Comparison of ENCODE assay signal across 1 cellular context in the genomic region with DNA sequence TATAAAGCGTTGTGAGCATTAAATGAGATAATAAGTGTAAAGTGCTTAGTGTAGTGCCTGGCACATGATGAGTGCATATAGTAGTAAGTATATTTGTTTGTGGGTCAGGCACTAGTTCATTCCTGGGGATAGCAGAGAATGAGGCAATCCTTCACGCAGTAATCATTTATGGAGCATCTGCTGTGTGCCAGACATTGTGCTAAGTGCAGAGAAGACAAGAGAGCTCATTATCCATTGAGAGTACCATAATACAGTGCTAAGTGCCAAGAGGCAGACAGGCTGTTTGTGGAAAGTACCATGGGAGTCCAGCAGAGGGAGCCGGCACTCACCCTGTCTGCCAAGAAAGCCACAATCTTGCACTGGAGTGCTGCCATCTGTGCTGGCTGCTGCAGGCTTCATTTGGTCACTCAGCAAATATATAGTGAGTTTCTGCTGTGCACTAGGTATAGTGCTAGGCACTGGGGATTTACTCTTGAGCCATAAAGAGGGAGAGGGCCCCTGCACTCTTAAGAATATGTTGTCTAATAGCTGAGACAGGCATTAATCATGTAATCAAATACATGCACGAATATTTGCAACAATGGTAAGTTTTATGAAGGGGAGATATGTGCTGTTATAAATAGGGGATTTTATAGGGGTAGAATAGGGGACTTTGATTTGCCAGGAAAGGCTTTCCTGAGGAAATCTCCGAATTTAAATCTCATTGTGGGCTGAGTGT.
TF ChIP-seq lines count a peak whose summit lies in the region.

No MANE protein-coding gene starts in this region.

TF ChIP-seq in HepG2, 621 proteins besides CTCF, POLR2A, EP300 and RAD21 (continued from another document and continues in another):
- TF ChIP-seq, protein P1, sequence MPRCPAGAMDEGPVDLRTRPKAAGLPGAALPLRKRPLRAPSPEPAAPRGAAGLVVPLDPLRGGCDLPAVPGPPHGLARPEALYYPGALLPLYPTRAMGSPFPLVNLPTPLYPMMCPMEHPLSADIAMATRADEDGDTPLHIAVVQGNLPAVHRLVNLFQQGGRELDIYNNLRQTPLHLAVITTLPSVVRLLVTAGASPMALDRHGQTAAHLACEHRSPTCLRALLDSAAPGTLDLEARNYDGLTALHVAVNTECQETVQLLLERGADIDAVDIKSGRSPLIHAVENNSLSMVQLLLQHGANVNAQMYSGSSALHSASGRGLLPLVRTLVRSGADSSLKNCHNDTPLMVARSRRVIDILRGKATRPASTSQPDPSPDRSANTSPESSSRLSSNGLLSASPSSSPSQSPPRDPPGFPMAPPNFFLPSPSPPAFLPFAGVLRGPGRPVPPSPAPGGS (CRISPR knock-in tag; IDR thresholded peaks at IDR 0.05), result no peak
- TF ChIP-seq, protein P2, sequence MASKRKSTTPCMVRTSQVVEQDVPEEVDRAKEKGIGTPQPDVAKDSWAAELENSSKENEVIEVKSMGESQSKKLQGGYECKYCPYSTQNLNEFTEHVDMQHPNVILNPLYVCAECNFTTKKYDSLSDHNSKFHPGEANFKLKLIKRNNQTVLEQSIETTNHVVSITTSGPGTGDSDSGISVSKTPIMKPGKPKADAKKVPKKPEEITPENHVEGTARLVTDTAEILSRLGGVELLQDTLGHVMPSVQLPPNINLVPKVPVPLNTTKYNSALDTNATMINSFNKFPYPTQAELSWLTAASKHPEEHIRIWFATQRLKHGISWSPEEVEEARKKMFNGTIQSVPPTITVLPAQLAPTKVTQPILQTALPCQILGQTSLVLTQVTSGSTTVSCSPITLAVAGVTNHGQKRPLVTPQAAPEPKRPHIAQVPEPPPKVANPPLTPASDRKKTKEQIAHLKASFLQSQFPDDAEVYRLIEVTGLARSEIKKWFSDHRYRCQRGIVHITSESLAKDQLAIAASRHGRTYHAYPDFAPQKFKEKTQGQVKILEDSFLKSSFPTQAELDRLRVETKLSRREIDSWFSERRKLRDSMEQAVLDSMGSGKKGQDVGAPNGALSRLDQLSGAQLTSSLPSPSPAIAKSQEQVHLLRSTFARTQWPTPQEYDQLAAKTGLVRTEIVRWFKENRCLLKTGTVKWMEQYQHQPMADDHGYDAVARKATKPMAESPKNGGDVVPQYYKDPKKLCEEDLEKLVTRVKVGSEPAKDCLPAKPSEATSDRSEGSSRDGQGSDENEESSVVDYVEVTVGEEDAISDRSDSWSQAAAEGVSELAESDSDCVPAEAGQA (IDR thresholded peaks at IDR 0.05; ENCODE audit: low read depth), result no peak
- TF ChIP-seq, protein P2 (CRISPR knock-in tag; IDR thresholded peaks at IDR 0.05; ENCODE audit: borderline replicate concordance), result no peak
- TF ChIP-seq POLR2AphosphoS2 (IDR thresholded peaks at IDR 0.05; ENCODE audit: low read depth, low read length) (0 out of 2 replicates have a peak, but pooled peaks have one; percentile 73), HHEX (CRISPR knock-in tag; IDR thresholded peaks at IDR 0.05) (no peak), SALL1 (CRISPR knock-in tag; IDR thresholded peaks at IDR 0.05) (no peak), U2AF1 (optimal IDR thresholded peaks at IDR 0.05; ENCODE audit: low read depth, low read length) (no peak), ZNF839 (CRISPR knock-in tag; IDR thresholded peaks at IDR 0.05; ENCODE audit: borderline replicate concordance) (no peak), ZNF615 (CRISPR knock-in tag; IDR thresholded peaks at IDR 0.05; ENCODE audit: borderline replicate concordance) (no peak), ZNF24 (IDR thresholded peaks at IDR 0.05) (no peak), MYNN (CRISPR knock-in tag; IDR thresholded peaks at IDR 0.05; ENCODE audit: low read depth) (no peak), SP140L (CRISPR knock-in tag; IDR thresholded peaks at IDR 0.05; ENCODE audit: borderline replicate concordance) (no peak), SPEN (CRISPR knock-in tag; IDR thresholded peaks at IDR 0.05; ENCODE audit: low read depth) (no peak; the same call in 1 of the 2 replicates), BORCS8-MEF2B (CRISPR knock-in tag; IDR thresholded peaks at IDR 0.05) (no peak), HNRNPL (IDR thresholded peaks at IDR 0.05; ENCODE audit: low read depth, low read length) (no peak), MYC (CRISPR knock-in tag; IDR thresholded peaks at IDR 0.05; ENCODE audit: borderline replicate concordance) (no peak), NCOA1 (CRISPR knock-in tag; IDR thresholded peaks at IDR 0.05) (no peak), PHF8 (CRISPR knock-in tag; IDR thresholded peaks at IDR 0.05) (no peak), MAFG (CRISPR knock-in tag; IDR thresholded peaks at IDR 0.05) (no peak), NR1H2 (CRISPR knock-in tag; IDR thresholded peaks at IDR 0.05; ENCODE audit: borderline replicate concordance, low read depth) (no peak), JARID2 (CRISPR knock-in tag; IDR thresholded peaks at IDR 0.05; ENCODE audit: insufficient replicate concordance) (no peak), MAFK (conservative IDR thresholded peaks at IDR 0.05 in 1 of 2, IDR thresholded peaks at IDR 0.05 in 1 of 2; ENCODE audit: low read length in 2 of 2) (0 out of 4 replicates have a peak, but pooled peaks of 1 of the 2 experiments have one; percentile 16), SNAPC2 (CRISPR knock-in tag; IDR thresholded peaks at IDR 0.05) (no peak)
- TF ChIP-seq, protein P3, sequence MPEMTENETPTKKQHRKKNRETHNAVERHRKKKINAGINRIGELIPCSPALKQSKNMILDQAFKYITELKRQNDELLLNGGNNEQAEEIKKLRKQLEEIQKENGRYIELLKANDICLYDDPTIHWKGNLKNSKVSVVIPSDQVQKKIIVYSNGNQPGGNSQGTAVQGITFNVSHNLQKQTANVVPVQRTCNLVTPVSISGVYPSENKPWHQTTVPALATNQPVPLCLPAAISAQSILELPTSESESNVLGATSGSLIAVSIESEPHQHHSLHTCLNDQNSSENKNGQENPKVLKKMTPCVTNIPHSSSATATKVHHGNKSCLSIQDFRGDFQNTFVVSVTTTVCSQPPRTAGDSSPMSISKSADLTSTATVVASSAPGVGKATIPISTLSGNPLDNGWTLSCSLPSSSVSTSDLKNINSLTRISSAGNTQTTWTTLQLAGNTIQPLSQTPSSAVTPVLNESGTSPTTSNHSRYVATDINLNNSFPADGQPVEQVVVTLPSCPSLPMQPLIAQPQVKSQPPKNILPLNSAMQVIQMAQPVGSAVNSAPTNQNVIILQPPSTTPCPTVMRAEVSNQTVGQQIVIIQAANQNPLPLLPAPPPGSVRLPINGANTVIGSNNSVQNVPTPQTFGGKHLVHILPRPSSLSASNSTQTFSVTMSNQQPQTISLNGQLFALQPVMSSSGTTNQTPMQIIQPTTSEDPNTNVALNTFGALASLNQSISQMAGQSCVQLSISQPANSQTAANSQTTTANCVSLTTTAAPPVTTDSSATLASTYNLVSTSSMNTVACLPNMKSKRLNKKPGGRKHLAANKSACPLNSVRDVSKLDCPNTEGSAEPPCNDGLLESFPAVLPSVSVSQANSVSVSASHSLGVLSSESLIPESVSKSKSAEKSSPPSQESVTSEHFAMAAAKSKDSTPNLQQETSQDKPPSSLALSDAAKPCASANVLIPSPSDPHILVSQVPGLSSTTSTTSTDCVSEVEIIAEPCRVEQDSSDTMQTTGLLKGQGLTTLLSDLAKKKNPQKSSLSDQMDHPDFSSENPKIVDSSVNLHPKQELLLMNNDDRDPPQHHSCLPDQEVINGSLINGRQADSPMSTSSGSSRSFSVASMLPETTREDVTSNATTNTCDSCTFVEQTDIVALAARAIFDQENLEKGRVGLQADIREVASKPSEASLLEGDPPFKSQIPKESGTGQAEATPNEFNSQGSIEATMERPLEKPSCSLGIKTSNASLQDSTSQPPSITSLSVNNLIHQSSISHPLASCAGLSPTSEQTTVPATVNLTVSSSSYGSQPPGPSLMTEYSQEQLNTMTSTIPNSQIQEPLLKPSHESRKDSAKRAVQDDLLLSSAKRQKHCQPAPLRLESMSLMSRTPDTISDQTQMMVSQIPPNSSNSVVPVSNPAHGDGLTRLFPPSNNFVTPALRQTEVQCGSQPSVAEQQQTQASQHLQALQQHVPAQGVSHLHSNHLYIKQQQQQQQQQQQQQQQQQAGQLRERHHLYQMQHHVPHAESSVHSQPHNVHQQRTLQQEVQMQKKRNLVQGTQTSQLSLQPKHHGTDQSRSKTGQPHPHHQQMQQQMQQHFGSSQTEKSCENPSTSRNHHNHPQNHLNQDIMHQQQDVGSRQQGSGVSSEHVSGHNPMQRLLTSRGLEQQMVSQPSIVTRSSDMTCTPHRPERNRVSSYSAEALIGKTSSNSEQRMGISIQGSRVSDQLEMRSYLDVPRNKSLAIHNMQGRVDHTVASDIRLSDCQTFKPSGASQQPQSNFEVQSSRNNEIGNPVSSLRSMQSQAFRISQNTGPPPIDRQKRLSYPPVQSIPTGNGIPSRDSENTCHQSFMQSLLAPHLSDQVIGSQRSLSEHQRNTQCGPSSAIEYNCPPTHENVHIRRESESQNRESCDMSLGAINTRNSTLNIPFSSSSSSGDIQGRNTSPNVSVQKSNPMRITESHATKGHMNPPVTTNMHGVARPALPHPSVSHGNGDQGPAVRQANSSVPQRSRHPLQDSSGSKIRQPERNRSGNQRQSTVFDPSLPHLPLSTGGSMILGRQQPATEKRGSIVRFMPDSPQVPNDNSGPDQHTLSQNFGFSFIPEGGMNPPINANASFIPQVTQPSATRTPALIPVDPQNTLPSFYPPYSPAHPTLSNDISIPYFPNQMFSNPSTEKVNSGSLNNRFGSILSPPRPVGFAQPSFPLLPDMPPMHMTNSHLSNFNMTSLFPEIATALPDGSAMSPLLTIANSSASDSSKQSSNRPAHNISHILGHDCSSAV (CRISPR knock-in tag; IDR thresholded peaks at IDR 0.05; ENCODE audit: borderline replicate concordance), result no peak
- TF ChIP-seq, protein P4, sequence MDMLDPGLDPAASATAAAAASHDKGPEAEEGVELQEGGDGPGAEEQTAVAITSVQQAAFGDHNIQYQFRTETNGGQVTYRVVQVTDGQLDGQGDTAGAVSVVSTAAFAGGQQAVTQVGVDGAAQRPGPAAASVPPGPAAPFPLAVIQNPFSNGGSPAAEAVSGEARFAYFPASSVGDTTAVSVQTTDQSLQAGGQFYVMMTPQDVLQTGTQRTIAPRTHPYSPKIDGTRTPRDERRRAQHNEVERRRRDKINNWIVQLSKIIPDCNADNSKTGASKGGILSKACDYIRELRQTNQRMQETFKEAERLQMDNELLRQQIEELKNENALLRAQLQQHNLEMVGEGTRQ (IDR thresholded peaks at IDR 0.05; ENCODE audit: low read depth, low read length), result no peak
- TF ChIP-seq, protein P4 (CRISPR knock-in tag; IDR thresholded peaks at IDR 0.05; ENCODE audit: borderline replicate concordance), result no peak
- TF ChIP-seq, protein P5, sequence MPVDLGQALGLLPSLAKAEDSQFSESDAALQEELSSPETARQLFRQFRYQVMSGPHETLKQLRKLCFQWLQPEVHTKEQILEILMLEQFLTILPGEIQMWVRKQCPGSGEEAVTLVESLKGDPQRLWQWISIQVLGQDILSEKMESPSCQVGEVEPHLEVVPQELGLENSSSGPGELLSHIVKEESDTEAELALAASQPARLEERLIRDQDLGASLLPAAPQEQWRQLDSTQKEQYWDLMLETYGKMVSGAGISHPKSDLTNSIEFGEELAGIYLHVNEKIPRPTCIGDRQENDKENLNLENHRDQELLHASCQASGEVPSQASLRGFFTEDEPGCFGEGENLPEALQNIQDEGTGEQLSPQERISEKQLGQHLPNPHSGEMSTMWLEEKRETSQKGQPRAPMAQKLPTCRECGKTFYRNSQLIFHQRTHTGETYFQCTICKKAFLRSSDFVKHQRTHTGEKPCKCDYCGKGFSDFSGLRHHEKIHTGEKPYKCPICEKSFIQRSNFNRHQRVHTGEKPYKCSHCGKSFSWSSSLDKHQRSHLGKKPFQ (CRISPR knock-in tag; IDR thresholded peaks at IDR 0.05; ENCODE audit: insufficient replicate concordance), result no peak
- TF ChIP-seq, protein P6, sequence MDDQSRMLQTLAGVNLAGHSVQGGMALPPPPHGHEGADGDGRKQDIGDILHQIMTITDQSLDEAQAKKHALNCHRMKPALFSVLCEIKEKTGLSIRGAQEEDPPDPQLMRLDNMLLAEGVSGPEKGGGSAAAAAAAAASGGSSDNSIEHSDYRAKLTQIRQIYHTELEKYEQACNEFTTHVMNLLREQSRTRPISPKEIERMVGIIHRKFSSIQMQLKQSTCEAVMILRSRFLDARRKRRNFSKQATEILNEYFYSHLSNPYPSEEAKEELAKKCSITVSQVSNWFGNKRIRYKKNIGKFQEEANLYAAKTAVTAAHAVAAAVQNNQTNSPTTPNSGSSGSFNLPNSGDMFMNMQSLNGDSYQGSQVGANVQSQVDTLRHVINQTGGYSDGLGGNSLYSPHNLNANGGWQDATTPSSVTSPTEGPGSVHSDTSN (CRISPR knock-in tag; IDR thresholded peaks at IDR 0.05; ENCODE audit: borderline replicate concordance), result no peak
- TF ChIP-seq, protein P7, sequence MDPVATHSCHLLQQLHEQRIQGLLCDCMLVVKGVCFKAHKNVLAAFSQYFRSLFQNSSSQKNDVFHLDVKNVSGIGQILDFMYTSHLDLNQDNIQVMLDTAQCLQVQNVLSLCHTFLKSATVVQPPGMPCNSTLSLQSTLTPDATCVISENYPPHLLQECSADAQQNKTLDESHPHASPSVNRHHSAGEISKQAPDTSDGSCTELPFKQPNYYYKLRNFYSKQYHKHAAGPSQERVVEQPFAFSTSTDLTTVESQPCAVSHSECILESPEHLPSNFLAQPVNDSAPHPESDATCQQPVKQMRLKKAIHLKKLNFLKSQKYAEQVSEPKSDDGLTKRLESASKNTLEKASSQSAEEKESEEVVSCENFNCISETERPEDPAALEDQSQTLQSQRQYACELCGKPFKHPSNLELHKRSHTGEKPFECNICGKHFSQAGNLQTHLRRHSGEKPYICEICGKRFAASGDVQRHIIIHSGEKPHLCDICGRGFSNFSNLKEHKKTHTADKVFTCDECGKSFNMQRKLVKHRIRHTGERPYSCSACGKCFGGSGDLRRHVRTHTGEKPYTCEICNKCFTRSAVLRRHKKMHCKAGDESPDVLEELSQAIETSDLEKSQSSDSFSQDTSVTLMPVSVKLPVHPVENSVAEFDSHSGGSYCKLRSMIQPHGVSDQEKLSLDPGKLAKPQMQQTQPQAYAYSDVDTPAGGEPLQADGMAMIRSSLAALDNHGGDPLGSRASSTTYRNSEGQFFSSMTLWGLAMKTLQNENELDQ (CRISPR knock-in tag; IDR thresholded peaks at IDR 0.05; ENCODE audit: borderline replicate concordance), result no peak
